ENCODE assay signal across 1 cellular context in genomic region chr11:128297805-128298204, GRCh38.
TF ChIP-seq lines count a peak whose summit lies in the region.

No MANE protein-coding gene starts in this region.

TF ChIP-seq in GM23338, 12 proteins besides CTCF, POLR2A, EP300 and RAD21 (continued from another document):
- TF ChIP-seq ZNF462 (CRISPR knock-in tag; IDR thresholded peaks at IDR 0.05) (no peak), POLR2AphosphoS5 (IDR thresholded peaks at IDR 0.05; ENCODE audit: low read depth) (no peak), STAT1 (IDR thresholded peaks at IDR 0.05; ENCODE audit: unreplicated experiment) (no peak), NANOG (IDR thresholded peaks at IDR 0.05; ENCODE audit: borderline replicate concordance) (no peak), CREB1 (CRISPR knock-in tag; IDR thresholded peaks at IDR 0.05; ENCODE audit: low read depth) (no peak), ETS1 (IDR thresholded peaks at IDR 0.05) (no peak), ZNF114 (CRISPR knock-in tag; IDR thresholded peaks at IDR 0.05) (no peak), JUNB (IDR thresholded peaks at IDR 0.05; ENCODE audit: unreplicated experiment) (no peak), REST (IDR thresholded peaks at IDR 0.05; ENCODE audit: unreplicated experiment) (no peak)
